1 cellular context compared by ENCODE assay signal in the genomic region with DNA sequence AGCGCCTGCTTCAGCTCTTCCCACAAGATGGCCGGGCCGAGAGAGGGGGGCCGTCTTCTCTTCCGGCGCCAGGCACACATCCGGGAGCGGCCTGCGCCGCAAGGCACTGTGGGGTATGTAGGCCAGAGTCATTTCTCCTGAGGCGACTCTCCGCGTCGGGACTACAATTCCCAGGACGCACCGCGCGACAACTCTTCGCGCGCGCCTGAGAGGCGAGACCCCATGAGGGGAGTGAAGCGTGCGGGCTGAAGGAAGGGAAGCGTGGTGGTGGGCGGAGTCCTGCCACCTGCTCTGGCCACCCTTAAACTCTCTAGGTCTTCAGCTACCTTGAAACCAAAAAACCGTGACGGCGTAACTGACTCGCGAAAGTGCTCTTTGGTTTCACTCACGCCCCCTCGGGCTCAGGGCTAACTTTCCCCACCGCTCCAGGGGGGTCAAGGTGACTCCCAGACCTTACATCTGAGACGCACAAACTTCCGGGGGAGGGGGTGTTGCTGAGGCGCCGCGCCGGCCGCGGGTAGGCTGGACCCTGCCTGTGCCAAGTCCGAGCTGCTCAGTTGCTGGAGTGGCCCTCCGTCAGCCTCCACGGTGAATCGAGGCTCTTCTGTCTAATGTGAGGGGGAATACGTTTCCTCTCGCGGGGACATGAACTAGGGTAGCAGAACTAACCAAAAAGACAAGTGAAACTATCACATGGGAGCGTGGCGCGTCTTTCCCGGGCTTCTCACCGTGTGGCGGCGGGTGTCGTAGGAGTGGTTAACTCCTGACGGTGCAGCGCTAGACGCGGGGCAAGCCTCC.
TF ChIP-seq lines count a peak whose summit lies in the region.

Gene SERBP1 (minus strand): TSS at position 45 of the 798 bp plus-strand sequence. CDS start 102 bp downstream, outside the sequence.

TF ChIP-seq in HEK293, 187 proteins besides CTCF, POLR2A, EP300 and RAD21 (continued from another document and continues in another):
- TF ChIP-seq, protein P1, sequence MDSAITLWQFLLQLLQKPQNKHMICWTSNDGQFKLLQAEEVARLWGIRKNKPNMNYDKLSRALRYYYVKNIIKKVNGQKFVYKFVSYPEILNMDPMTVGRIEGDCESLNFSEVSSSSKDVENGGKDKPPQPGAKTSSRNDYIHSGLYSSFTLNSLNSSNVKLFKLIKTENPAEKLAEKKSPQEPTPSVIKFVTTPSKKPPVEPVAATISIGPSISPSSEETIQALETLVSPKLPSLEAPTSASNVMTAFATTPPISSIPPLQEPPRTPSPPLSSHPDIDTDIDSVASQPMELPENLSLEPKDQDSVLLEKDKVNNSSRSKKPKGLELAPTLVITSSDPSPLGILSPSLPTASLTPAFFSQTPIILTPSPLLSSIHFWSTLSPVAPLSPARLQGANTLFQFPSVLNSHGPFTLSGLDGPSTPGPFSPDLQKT (IDR thresholded peaks at IDR 0.05; ENCODE audit: borderline replicate concordance, low read depth, low read length) = peak; percentile 40; the same call in 1 of the 2 replicates
- TF ChIP-seq SP7 (tag by site-specific recombination; IDR thresholded peaks at IDR 0.05) (peak; percentile 64; the same call in 1 of the 2 replicates), ZNF302 (tag by site-specific recombination; IDR thresholded peaks at IDR 0.05; ENCODE audit: low read depth) (no peak), ZXDB (tag by site-specific recombination; IDR thresholded peaks at IDR 0.05) (peak; percentile 68), ZNF140 (tag by site-specific recombination; IDR thresholded peaks at IDR 0.05) (no peak), ZBTB48 (tag by site-specific recombination; IDR thresholded peaks at IDR 0.05) (0 out of 2 replicates have a peak, but pooled peaks have one; percentile 44), REPIN1 (tag by site-specific recombination; IDR thresholded peaks at IDR 0.05; ENCODE audit: low read depth) (0 out of 2 replicates have a peak, but pooled peaks have one; percentile 33), ZNF560 (tag by site-specific recombination; IDR thresholded peaks at IDR 0.05; ENCODE audit: borderline replicate concordance) (no peak), ZNF621 (tag by site-specific recombination; IDR thresholded peaks at IDR 0.05) (no peak), ZNF362 (tag by site-specific recombination; IDR thresholded peaks at IDR 0.05) (no peak), ZNF707 (tag by site-specific recombination; IDR thresholded peaks at IDR 0.05) (no peak), ZNF280D (tag by site-specific recombination; IDR thresholded peaks at IDR 0.05) (no peak), ZNF558 (tag by site-specific recombination; IDR thresholded peaks at IDR 0.05) (0 out of 2 replicates have a peak, but pooled peaks have one; percentile 13), ZNF211 (tag by site-specific recombination; IDR thresholded peaks at IDR 0.05; ENCODE audit: low read depth) (no peak), PATZ1 (tag by site-specific recombination; IDR thresholded peaks at IDR 0.05) (peak; percentile 91), ZNF600 (tag by site-specific recombination; IDR thresholded peaks at IDR 0.05) (peak; percentile 90), ZNF664 (tag by site-specific recombination; IDR thresholded peaks at IDR 0.05) (no peak), GLIS2 (tag by site-specific recombination; IDR thresholded peaks at IDR 0.05) (peak; percentile 99), ZFP37 (tag by site-specific recombination; IDR thresholded peaks at IDR 0.05) (no peak; the same call in none of the 2 replicates), TCF7L2 (IDR thresholded peaks at IDR 0.05; ENCODE audit: borderline replicate concordance, low read depth, low read length) (no peak), ZNF48 (tag by site-specific recombination; IDR thresholded peaks at IDR 0.05) (no peak), ZNF510 (tag by site-specific recombination; IDR thresholded peaks at IDR 0.05; ENCODE audit: insufficient replicate concordance) (no peak), ZNF10 (tag by site-specific recombination; IDR thresholded peaks at IDR 0.05) (peak; percentile 59; the same call in 1 of the 2 replicates), ZNF155 (tag by site-specific recombination; IDR thresholded peaks at IDR 0.05) (no peak), ZNF157 (tag by site-specific recombination; IDR thresholded peaks at IDR 0.05) (no peak), ZBTB7A (tag by site-specific recombination; IDR thresholded peaks at IDR 0.05; ENCODE audit: low read depth) (peak; percentile 66), TRIM28 (IDR thresholded peaks at IDR 0.05; ENCODE audit: borderline replicate concordance, low read length) (peak; percentile 95), BCL6B (tag by site-specific recombination; IDR thresholded peaks at IDR 0.05) (no peak), ZNF473 (tag by site-specific recombination; IDR thresholded peaks at IDR 0.05) (no peak), ZNF571 (tag by site-specific recombination; IDR thresholded peaks at IDR 0.05) (no peak), IKZF3 (tag by site-specific recombination; IDR thresholded peaks at IDR 0.05) (0 out of 2 replicates have a peak, but pooled peaks have one; percentile 19), BCL11B (tag by site-specific recombination; IDR thresholded peaks at IDR 0.05; ENCODE audit: low read depth) (peak; percentile 78; the same call in 1 of the 2 replicates), ZNF423 (tag by site-specific recombination; IDR thresholded peaks at IDR 0.05) (peak; percentile 73), ZNF658 (tag by site-specific recombination; IDR thresholded peaks at IDR 0.05) (no peak)
- TF ChIP-seq, protein P2, sequence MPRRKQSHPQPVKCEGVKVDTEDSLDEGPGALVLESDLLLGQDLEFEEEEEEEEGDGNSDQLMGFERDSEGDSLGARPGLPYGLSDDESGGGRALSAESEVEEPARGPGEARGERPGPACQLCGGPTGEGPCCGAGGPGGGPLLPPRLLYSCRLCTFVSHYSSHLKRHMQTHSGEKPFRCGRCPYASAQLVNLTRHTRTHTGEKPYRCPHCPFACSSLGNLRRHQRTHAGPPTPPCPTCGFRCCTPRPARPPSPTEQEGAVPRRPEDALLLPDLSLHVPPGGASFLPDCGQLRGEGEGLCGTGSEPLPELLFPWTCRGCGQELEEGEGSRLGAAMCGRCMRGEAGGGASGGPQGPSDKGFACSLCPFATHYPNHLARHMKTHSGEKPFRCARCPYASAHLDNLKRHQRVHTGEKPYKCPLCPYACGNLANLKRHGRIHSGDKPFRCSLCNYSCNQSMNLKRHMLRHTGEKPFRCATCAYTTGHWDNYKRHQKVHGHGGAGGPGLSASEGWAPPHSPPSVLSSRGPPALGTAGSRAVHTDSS (tag by site-specific recombination; IDR thresholded peaks at IDR 0.05) = no peak
- TF ChIP-seq, protein P3, sequence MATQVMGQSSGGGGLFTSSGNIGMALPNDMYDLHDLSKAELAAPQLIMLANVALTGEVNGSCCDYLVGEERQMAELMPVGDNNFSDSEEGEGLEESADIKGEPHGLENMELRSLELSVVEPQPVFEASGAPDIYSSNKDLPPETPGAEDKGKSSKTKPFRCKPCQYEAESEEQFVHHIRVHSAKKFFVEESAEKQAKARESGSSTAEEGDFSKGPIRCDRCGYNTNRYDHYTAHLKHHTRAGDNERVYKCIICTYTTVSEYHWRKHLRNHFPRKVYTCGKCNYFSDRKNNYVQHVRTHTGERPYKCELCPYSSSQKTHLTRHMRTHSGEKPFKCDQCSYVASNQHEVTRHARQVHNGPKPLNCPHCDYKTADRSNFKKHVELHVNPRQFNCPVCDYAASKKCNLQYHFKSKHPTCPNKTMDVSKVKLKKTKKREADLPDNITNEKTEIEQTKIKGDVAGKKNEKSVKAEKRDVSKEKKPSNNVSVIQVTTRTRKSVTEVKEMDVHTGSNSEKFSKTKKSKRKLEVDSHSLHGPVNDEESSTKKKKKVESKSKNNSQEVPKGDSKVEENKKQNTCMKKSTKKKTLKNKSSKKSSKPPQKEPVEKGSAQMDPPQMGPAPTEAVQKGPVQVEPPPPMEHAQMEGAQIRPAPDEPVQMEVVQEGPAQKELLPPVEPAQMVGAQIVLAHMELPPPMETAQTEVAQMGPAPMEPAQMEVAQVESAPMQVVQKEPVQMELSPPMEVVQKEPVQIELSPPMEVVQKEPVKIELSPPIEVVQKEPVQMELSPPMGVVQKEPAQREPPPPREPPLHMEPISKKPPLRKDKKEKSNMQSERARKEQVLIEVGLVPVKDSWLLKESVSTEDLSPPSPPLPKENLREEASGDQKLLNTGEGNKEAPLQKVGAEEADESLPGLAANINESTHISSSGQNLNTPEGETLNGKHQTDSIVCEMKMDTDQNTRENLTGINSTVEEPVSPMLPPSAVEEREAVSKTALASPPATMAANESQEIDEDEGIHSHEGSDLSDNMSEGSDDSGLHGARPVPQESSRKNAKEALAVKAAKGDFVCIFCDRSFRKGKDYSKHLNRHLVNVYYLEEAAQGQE (tag by site-specific recombination; IDR thresholded peaks at IDR 0.05) = peak; percentile 11; the same call in 1 of the 2 replicates
- TF ChIP-seq, protein P4, sequence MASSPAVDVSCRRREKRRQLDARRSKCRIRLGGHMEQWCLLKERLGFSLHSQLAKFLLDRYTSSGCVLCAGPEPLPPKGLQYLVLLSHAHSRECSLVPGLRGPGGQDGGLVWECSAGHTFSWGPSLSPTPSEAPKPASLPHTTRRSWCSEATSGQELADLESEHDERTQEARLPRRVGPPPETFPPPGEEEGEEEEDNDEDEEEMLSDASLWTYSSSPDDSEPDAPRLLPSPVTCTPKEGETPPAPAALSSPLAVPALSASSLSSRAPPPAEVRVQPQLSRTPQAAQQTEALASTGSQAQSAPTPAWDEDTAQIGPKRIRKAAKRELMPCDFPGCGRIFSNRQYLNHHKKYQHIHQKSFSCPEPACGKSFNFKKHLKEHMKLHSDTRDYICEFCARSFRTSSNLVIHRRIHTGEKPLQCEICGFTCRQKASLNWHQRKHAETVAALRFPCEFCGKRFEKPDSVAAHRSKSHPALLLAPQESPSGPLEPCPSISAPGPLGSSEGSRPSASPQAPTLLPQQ (tag by site-specific recombination; IDR thresholded peaks at IDR 0.05) = peak; percentile 65; the same call in 1 of the 2 replicates
